9 cellular contexts compared by ENCODE assay signal in genomic region chr2:232901711-232902578, GRCh38. TPM values are rescaled to one million over a fixed set of nuclear protein-coding genes. Genes with fewer than 3 reads are reported as not detected.
A peak's percentile ranks its signal among the peaks of the same experiment; 100 is the strongest.
DNase-seq lines count a peak whose midpoint lies in the region; ATAC-seq and TF ChIP-seq lines count a peak whose summit lies in the region.
"Had no signal": no experiment of that assay in that cellular context is flagged by ENCODE, and none has a peak within 500 bp of the region (broad histone marks: within the 10 kb centered on the region; RNA-seq: fewer than 3 reads in every experiment).

No MANE protein-coding gene starts in this region.

- ATAC-seq in GM21825 (IDR thresholded peaks at IDR 0.05; ENCODE audit: unreplicated experiment) = no peak

- intact Hi-C loops in activated T-helper 1 cell treated with anti-CD3 and anti-CD28 coated beads, Interleukin-12 subunit alpha, Interleukin-12 subunit beta, Interleukin-2, Interleukin-4 antibody, amounts not matched to agents 30 ng/mL and 10 ng/mL and 1 ng/mL, durations not matched to agents 14 hours and 24 hours and 36 hours (cut with micrococcal nuclease) = no loop called here

- no peaks in the 10 kb centered on the region for H3K9me3 Mint-ChIP-seq in activated T-helper 1 cell treated with anti-CD3 and anti-CD28 coated beads, Interleukin-12 subunit alpha, Interleukin-12 subunit beta, Interleukin-2, Interleukin-4 antibody, amounts not matched to agents 30 ng/mL and 10 ng/mL and 1 ng/mL, durations not matched to agents 14 hours and 24 hours and 36 hours

- no peak overlapping the region for H3K4me3 Mint-ChIP-seq in activated T-helper 1 cell treated with anti-CD3 and anti-CD28 coated beads, Interleukin-12 subunit alpha, Interleukin-12 subunit beta, Interleukin-2, Interleukin-4 antibody, amounts not matched to agents 30 ng/mL and 10 ng/mL and 1 ng/mL, durations not matched to agents 14 hours and 24 hours and 36 hours

- no peak for TF ChIP-seq CTCF in HFF-Myc (IDR thresholded peaks at IDR 0.05; ENCODE audit: low read depth, low read length, missing control alignments)

- DNase-seq in 8988T (peak; percentile 97), HFF-Myc (ENCODE audit: extremely low read depth, low read depth) (peak; percentile 82), islet precursor cell (peak; percentile 93), NCI-H1092 (lab: John Stamatoyannopoulos, UW) (no peak), NAMALWA (ENCODE audit: low spot score) (no peak)
- DNase-seq in activated CD8-positive, alpha-beta memory T cell treated with anti-CD3 and anti-CD28 coated beads, Interleukin-2, amount 50 U/mL, for 48 hours = peak; percentile 73
- no peak for DNase-seq in activated T-helper 1 cell treated with anti-CD3 and anti-CD28 coated beads, Interleukin-12 subunit alpha, Interleukin-12 subunit beta, Interleukin-2, Interleukin-4 antibody, amounts not matched to agents 30 ng/mL and 10 ng/mL and 1 ng/mL, durations not matched to agents 14 hours and 24 hours and 36 hours (ENCODE audit: low spot score)

- no peaks in the 10 kb centered on the region for H3K27me3 Mint-ChIP-seq in activated T-helper 1 cell treated with anti-CD3 and anti-CD28 coated beads, Interleukin-12 subunit alpha, Interleukin-12 subunit beta, Interleukin-2, Interleukin-4 antibody, amounts not matched to agents 30 ng/mL and 10 ng/mL and 1 ng/mL, durations not matched to agents 14 hours and 24 hours and 36 hours (ENCODE audit: insufficient read depth)

- H3K36me3 Mint-ChIP-seq in activated T-helper 1 cell treated with anti-CD3 and anti-CD28 coated beads, Interleukin-12 subunit alpha, Interleukin-12 subunit beta, Interleukin-2, Interleukin-4 antibody, amounts not matched to agents 30 ng/mL and 10 ng/mL and 1 ng/mL, durations not matched to agents 14 hours and 24 hours and 36 hours (ENCODE audit: low read depth) = no peaks in the 10 kb centered on the region

- H3K27ac Mint-ChIP-seq in activated T-helper 1 cell treated with anti-CD3 and anti-CD28 coated beads, Interleukin-12 subunit alpha, Interleukin-12 subunit beta, Interleukin-2, Interleukin-4 antibody, amounts not matched to agents 30 ng/mL and 10 ng/mL and 1 ng/mL, durations not matched to agents 14 hours and 24 hours and 36 hours = no peak overlapping the region

- H3K4me1 Mint-ChIP-seq in activated T-helper 1 cell treated with anti-CD3 and anti-CD28 coated beads, Interleukin-12 subunit alpha, Interleukin-12 subunit beta, Interleukin-2, Interleukin-4 antibody, amounts not matched to agents 30 ng/mL and 10 ng/mL and 1 ng/mL, durations not matched to agents 14 hours and 24 hours and 36 hours (ENCODE audit: low read depth) = no peaks in the 10 kb centered on the region

- no peak overlapping the region for H3K4me3 ChIP-seq in HFF-Myc (replicated peaks; ENCODE audit: low read depth, low read length)
- H3K4me3 ChIP-seq: lung had no signal

RNA-seq across cellular contexts. Expression of gene SNORC, which starts 31.9 kb away (rescaled TPM):
- total RNA-seq in activated T-helper 1 cell treated with anti-CD3 and anti-CD28 coated beads, Interleukin-12 subunit alpha, Interleukin-12 subunit beta, Interleukin-2, Interleukin-4 antibody, amounts not matched to agents 30 ng/mL and 10 ng/mL and 1 ng/mL, durations not matched to agents 14 hours and 24 hours and 36 hours = 0.98 and 1.8 TPM in 2 replicates

Comparison
In these comparisons a context has a peak if more than half of its experiments do, and no peak if none do; other contexts are left out.
1. DNase-seq: peak in 8988T (single experiment), HFF-Myc (single experiment), activated CD8-positive, alpha-beta memory T cell treated with anti-CD3 and anti-CD28 coated beads, Interleukin-2, amount 50 U/mL, for 48 hours (single experiment) and islet precursor cell (single experiment); none in activated T-helper 1 cell treated with anti-CD3 and anti-CD28 coated beads, Interleukin-12 subunit alpha, Interleukin-12 subunit beta, Interleukin-2, Interleukin-4 antibody, amounts not matched to agents 30 ng/mL and 10 ng/mL and 1 ng/mL, durations not matched to agents 14 hours and 24 hours and 36 hours (single experiment), NCI-H1092 (single experiment) and NAMALWA (single experiment).